In genomic region chr3:112980080-112980479, GRCh38 we compare ENCODE assay signal across 22 cellular contexts. TPM values are rescaled to one million over a fixed set of nuclear protein-coding genes. Genes with fewer than 3 reads are reported as not detected.
DNase-seq lines count a peak whose midpoint lies in the region; FAIRE-seq and TF ChIP-seq lines count a peak whose summit lies in the region.
"Had no signal": no experiment of that assay in that cellular context is flagged by ENCODE, and none has a peak within 500 bp of the region (broad histone marks: within the 10 kb centered on the region; RNA-seq: fewer than 3 reads in every experiment).

No MANE protein-coding gene starts in this region.

- FAIRE-seq in GM12892 (lab: Jason Lieb, UNC) = peak; percentile 53
- peak; percentile 20 for FAIRE-seq in urothelium cell line (lab: Jason Lieb, UNC)
- FAIRE-seq: D721Med, GM12891, K562 had no signal

- no peak for DNase-seq in GM12892 (ENCODE audit: insufficient read length)
- peak; percentile 17 for DNase-seq in M059J (ENCODE audit: low read depth)
- peak; percentile 6 for DNase-seq in fibroblast of villous mesenchyme (ENCODE audit: low read depth)
- no peak for DNase-seq in urothelium cell line (ENCODE audit: low spot score)
- no peak for DNase-seq in DMS53 treated with DMSO at 0.1 percent for 48 hours (lab: John Stamatoyannopoulos, UW; ENCODE audit: unreplicated experiment)
- no peak for DNase-seq in activated CD4-positive, alpha-beta T cell treated with anti-CD3 and anti-CD28 coated beads for 48 hours
- DNase-seq in COLO829 (ENCODE audit: low spot score) = no peak
- DNase-seq: DMS53; GOT3; NCI-H1105; NCI-H146; NCI-H2029; NCI-H345; NCI-H524; NCI-H774; NK-92 treated with Interleukin-12 subunit alpha and Interleukin-12 subunit beta, amount 100 ng/mL, for 24 hours; SJCRH30; T-helper 1 cell had no signal

- TF ChIP-seq CTCF in fibroblast of villous mesenchyme (IDR thresholded peaks at IDR 0.05; ENCODE audit: insufficient read depth, low read depth, low read length) = no peak

- H3K4me3 ChIP-seq in fibroblast of villous mesenchyme (ENCODE audit: low read depth, low read length) = no peak overlapping the region
- H3K4me3 ChIP-seq: A549, K562, SJCRH30 had no signal

- no peak for TF ChIP-seq POLR2A in GM12892 (IDR thresholded peaks at IDR 0.05; ENCODE audit: low read depth, low read length)

RNA-seq across cellular contexts. Expression of gene CD200R1, which starts 5.2 kb away (rescaled TPM):
- 2.3 TPM for polyA plus RNA-seq in GM12892 (2012; ENCODE audit: missing spikeins)
- total RNA-seq in M059J (2014; rRNA removed; shearing (Covaris generic)) = 0.12 TPM in 1 of 2 replicates, not detected in the other
- under 0.01 TPM in 2 replicates for total RNA-seq in fibroblast of villous mesenchyme

RNA-seq across cellular contexts. Expression of gene GTPBP8, which starts 10.7 kb away (rescaled TPM):
- polyA plus RNA-seq in GM12892 (2012; ENCODE audit: missing spikeins) = 12.3 TPM
- 48.9 and 55.3 TPM in 2 replicates for total RNA-seq in M059J (2014; rRNA removed; shearing (Covaris generic))
- total RNA-seq in fibroblast of villous mesenchyme = 40.6 and 44.9 TPM in 2 replicates

Comparison
In these comparisons a context has a peak if more than half of its experiments do, and no peak if none do; other contexts are left out.
1. DNase-seq: peak in M059J (single experiment) and fibroblast of villous mesenchyme (single experiment); none in GM12892 (single experiment), urothelium cell line (single experiment), DMS53 treated with DMSO at 0.1 percent for 48 hours (single experiment), activated CD4-positive, alpha-beta T cell treated with anti-CD3 and anti-CD28 coated beads for 48 hours (single experiment) and COLO829 (single experiment).